ENCODE assay signal across 8 cellular contexts in genomic region chr2:44100351-44100750, GRCh38.
DNase-seq lines count a peak whose midpoint lies in the region; ATAC-seq and TF ChIP-seq lines count a peak whose summit lies in the region.

No MANE protein-coding gene starts in this region.

- ATAC-seq in GM21619 (IDR thresholded peaks at IDR 0.05; ENCODE audit: unreplicated experiment) (peak; percentile 47), HG03045 (IDR thresholded peaks at IDR 0.05; ENCODE audit: unreplicated experiment) (no peak)

- TF ChIP-seq CTCF in GM20000 (IDR thresholded peaks at IDR 0.05; ENCODE audit: extremely low read depth, missing control alignments), result no peak

- peak; percentile 21 for DNase-seq in RKO (ENCODE audit: low spot score)
- DNase-seq in fibroblast of the conjunctiva (ENCODE audit: low read depth), result peak; percentile 63
- peak; percentile 50 for DNase-seq in smooth muscle cell of the brain vasculature (ENCODE audit: low read depth, low spot score)
- DNase-seq in activated CD4-positive, alpha-beta T cell treated with anti-CD3 and anti-CD28 coated beads, Interleukin-2, amount 50 U/mL, for 1 hour, result no peak
- DNase-seq in NCI-H1417 treated with DMSO at 0.1 percent for 48 hours (lab: John Stamatoyannopoulos, UW), result no peak
- DNase-seq in GM20000 (ENCODE audit: low spot score), result no peak

Comparison
In these comparisons a context has a peak if more than half of its experiments do, and no peak if none do; other contexts are left out.
1. DNase-seq: peak in RKO (single experiment), fibroblast of the conjunctiva (single experiment) and smooth muscle cell of the brain vasculature (single experiment); none in activated CD4-positive, alpha-beta T cell treated with anti-CD3 and anti-CD28 coated beads, Interleukin-2, amount 50 U/mL, for 1 hour (single experiment), NCI-H1417 treated with DMSO at 0.1 percent for 48 hours (single experiment) and GM20000 (single experiment).